10 cellular contexts compared by ENCODE assay signal in the genomic region with DNA sequence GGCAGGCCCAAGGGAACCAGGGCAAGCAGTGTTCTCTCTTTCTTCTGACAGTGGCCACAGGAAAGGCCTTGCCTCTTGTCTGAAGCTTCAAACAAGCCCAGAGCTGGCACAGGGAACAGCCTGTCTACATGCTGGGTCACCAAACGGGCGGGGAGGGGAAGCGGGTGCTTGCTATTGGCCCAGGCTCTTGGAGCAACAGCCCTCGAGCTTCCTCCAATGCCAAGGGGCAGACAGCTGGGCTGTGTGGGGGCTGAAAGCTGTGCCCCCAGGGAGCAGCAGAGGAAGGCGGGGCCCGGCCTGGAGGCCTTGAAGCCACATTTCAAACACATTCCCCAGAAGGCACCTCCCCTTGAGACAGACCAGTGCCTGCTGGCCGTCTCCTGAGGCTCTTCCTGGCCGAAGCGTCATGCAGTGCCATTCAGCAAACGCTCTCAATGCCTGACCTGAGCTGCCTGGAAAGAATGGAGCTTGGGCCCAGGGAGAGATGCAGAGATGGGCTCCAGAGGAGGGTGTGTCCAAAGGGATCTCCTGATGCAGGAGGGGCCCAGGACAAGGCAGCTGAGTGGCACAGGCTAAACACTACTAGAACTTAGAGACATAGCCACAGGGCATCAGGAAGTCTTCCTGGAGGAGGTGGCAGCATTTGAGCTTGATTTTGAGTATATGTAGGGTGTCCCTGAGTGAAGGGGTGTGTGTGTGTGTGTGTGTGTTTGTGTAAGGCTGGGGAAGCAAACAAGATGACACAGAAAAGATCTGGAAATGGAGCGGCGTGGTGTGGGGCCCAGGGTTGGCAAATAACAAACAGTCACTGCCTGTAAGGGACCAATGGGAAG. TPM values are rescaled to one million over a fixed set of nuclear protein-coding genes. Genes with fewer than 3 reads are reported as not detected.
A peak's percentile ranks its signal among the peaks of the same experiment; 100 is the strongest.
DNase-seq lines count a peak whose midpoint lies in the region; ATAC-seq, FAIRE-seq and TF ChIP-seq lines count a peak whose summit lies in the region.
"Had no signal": no experiment of that assay in that cellular context is flagged by ENCODE, and none has a peak within 500 bp of the region (broad histone marks: within the 10 kb centered on the region; RNA-seq: fewer than 3 reads in every experiment).

No MANE protein-coding gene starts in this region.

- no peak overlapping the region for H3K9ac ChIP-seq in HUES64 (ENCODE audit: low read depth, low read length)

- H3K27ac Mint-ChIP-seq in mesothelial cell of epicardium: no peak overlapping the region

- peaks cover 51% of the 10 kb centered on the region for H3K27me3 ChIP-seq in HUES64 (ENCODE audit: insufficient read depth, low read length)
- peaks cover 10% of the 10 kb centered on the region for H3K27me3 ChIP-seq in bronchial epithelial cell (ENCODE audit: control insufficient read depth, insufficient read depth, low read length)
- H3K27me3 ChIP-seq in suprapubic skin: peaks cover 95% of the 10 kb centered on the region
- peaks cover 39% of the 10 kb centered on the region for H3K27me3 ChIP-seq in WERI-Rb-1 (ENCODE audit: insufficient read depth, low read depth, severe bottlenecking)

- no peak for TF ChIP-seq EP300 in suprapubic skin (IDR thresholded peaks at IDR 0.05)

- TF ChIP-seq CTCF in C4-2B (conservative IDR thresholded peaks at IDR 0.05) (no peak), bronchial epithelial cell (IDR thresholded peaks at IDR 0.05; ENCODE audit: insufficient read depth, low read length, severe bottlenecking) (no peak), mesothelial cell of epicardium (IDR thresholded peaks at IDR 0.05; ENCODE audit: unreplicated experiment) (no peak), suprapubic skin (IDR thresholded peaks at IDR 0.05) (no peak), WERI-Rb-1 (IDR thresholded peaks at IDR 0.05; ENCODE audit: low read depth, low read length) (no peak)

- TF ChIP-seq POLR2A in suprapubic skin (IDR thresholded peaks at IDR 0.05): no peak

- H3K4me1 ChIP-seq in HUES64 (ENCODE audit: insufficient read depth, low read length) (peaks cover 26% of the 10 kb centered on the region), suprapubic skin (peaks cover 45% of the 10 kb centered on the region)

- H3K36me3 ChIP-seq in HUES64 (ENCODE audit: insufficient read depth, low read length): no peaks in the 10 kb centered on the region
- H3K36me3 ChIP-seq in bronchial epithelial cell (ENCODE audit: control insufficient read depth, insufficient read depth, low read length): no peaks in the 10 kb centered on the region
- no peaks in the 10 kb centered on the region for H3K36me3 ChIP-seq in suprapubic skin
- H3K36me3 ChIP-seq in WERI-Rb-1: no peaks in the 10 kb centered on the region; the same call in 1 of the 2 replicates
- H3K36me3 ChIP-seq: tibial nerve had no signal

- peak overlapping the region; percentile 54 for H3K4me3 Mint-ChIP-seq in mesothelial cell of epicardium

- H3K9me3 ChIP-seq in HUES64 (ENCODE audit: insufficient read depth, low read depth, low read length) (no peaks in the 10 kb centered on the region), suprapubic skin (no peaks in the 10 kb centered on the region), WERI-Rb-1 (ENCODE audit: severe bottlenecking) (no peaks in the 10 kb centered on the region)
- H3K9me3 ChIP-seq: tibial nerve had no signal

- ATAC-seq in activated CD4-positive, CD25-positive, alpha-beta regulatory T cell treated with anti-CD3 and anti-CD28 coated beads, Interleukin-2, amount 50 U/mL, for 24 hours: no peak

- WGBS in HUES64: 28% methylated on average over 12 of the region's 12 CpGs
- WGBS in suprapubic skin: 70% methylated on average over 6 of the region's 12 CpGs

- H3K4me1 Mint-ChIP-seq in mesothelial cell of epicardium: peaks cover 37% of the 10 kb centered on the region

- no peaks in the 10 kb centered on the region for H3K9me3 Mint-ChIP-seq in mesothelial cell of epicardium

- no peak for FAIRE-seq in bronchial epithelial cell (lab: Jason Lieb, UNC)

- peak overlapping the region; percentile 16; the same call in 1 of the 2 replicates for H3K27ac ChIP-seq in C4-2B
- peak overlapping the region; percentile 36; the same call in 1 of the 2 replicates for H3K27ac ChIP-seq in HUES64 (ENCODE audit: low read depth, low read length)
- no peak overlapping the region for H3K27ac ChIP-seq in suprapubic skin
- H3K27ac ChIP-seq in WERI-Rb-1: no peak overlapping the region
- H3K27ac ChIP-seq: tibial nerve had no signal

- H3K4me3 ChIP-seq in HUES64 (ENCODE audit: low read length) (no peak overlapping the region), bronchial epithelial cell (ENCODE audit: low read depth, low read length) (no peak overlapping the region), suprapubic skin (no peak overlapping the region), WERI-Rb-1 (ENCODE audit: low read depth, low read length) (no peak overlapping the region)
- H3K4me3 ChIP-seq: tibial nerve had no signal

- H3K36me3 Mint-ChIP-seq in mesothelial cell of epicardium: no peaks in the 10 kb centered on the region

- DNase-seq in bronchial epithelial cell (ENCODE audit: low read depth) (peak; percentile 31), mesothelial cell of epicardium (ENCODE audit: low spot score in 2 of 2, unreplicated experiment in 2 of 2) (no peak), suprapubic skin (ENCODE audit: low spot score in 2 of 2) (no peak), OCI-M1 (lab: John Stamatoyannopoulos, UW) (no peak), WERI-Rb-1 (no peak)

- peaks cover 54% of the 10 kb centered on the region for H3K27me3 Mint-ChIP-seq in mesothelial cell of epicardium (ENCODE audit: low read depth)

RNA-seq across cellular contexts. Expression of gene FIBCD1, which starts 2.5 kb away (rescaled TPM):
- 3.4 TPM for polyA plus RNA-seq in HUES64 (2013, experiment 1 of 2)
- polyA plus RNA-seq in HUES64 (2013, experiment 2 of 2): 6.0 TPM
- total RNA-seq in bronchial epithelial cell (0.26 and 0.51 TPM in 2 replicates), mesothelial cell of epicardium (1.5 to 2.2 TPM (median 1.8 TPM) in 3 replicates), suprapubic skin (not detected)
- total RNA-seq: tibial nerve had no signal

RNA-seq across cellular contexts. Expression of gene QRFP, which starts 39.9 kb away (rescaled TPM):
- polyA plus RNA-seq in HUES64 (2013, experiment 1 of 2): not detected
- not detected for polyA plus RNA-seq in HUES64 (2013, experiment 2 of 2)
- total RNA-seq in bronchial epithelial cell (not detected in 2 replicates), mesothelial cell of epicardium (not detected in 3 replicates), suprapubic skin (not detected)
- total RNA-seq: NCI-H460, tibial nerve had no signal

Comparison
In these comparisons a context has a peak if more than half of its experiments do, and no peak if none do; other contexts are left out.
1. H3K27ac ChIP-seq: peak in C4-2B (single experiment) and HUES64 (single experiment); none in suprapubic skin (single experiment) and WERI-Rb-1 (single experiment).